ENCODE assay signal across 31 cellular contexts in the genomic region with DNA sequence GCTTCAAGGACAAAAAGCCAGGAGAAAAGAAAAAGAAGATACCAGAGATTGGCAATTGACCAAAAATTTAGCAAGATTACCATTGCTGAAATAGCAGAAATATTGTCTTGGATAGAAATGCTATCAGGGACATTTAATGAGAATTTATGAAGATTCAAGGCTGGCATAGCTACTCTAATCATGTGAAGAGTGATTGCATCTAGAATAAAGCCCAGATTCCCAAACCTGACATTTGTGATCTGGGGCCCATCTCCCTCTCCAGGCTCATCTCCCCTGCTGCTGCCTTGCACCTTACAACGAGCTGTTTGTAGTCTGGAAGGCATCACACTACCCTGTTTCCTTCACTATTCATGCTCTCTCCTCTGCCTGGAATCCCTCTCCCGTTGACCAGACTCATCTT.
"Had no signal": no experiment of that assay in that cellular context is flagged by ENCODE, and none has a peak within 500 bp of the region (broad histone marks: within the 10 kb centered on the region; RNA-seq: fewer than 3 reads in every experiment).

No MANE protein-coding gene starts in this region.

- H3K36me3 ChIP-seq: ascending aorta, cardiac muscle cell, heart left ventricle, sigmoid colon, vagina had no signal

- H3K27ac ChIP-seq: coronary artery, dorsolateral prefrontal cortex, parathyroid adenoma, psoas muscle, upper lobe of left lung, vagina, VCaP had no signal

- H3K27ac Mint-ChIP-seq: activated naive CD4-positive, alpha-beta T cell treated with anti-CD3 and anti-CD28 coated beads for 36 hours; activated naive CD8-positive, alpha-beta T cell treated with anti-CD3 and anti-CD28 coated beads, Interleukin-2, amount 10 ng/mL, durations not matched to agents 7 days and 5 days; immature natural killer cell; naive thymus-derived CD4-positive, alpha-beta T cell; stimulated activated effector memory CD8-positive, alpha-beta T cell treated with anti-CD3 and anti-CD28 coated beads, Interleukin-12 subunit alpha, Interleukin-12 subunit beta, amount 100 ng/mL, for 72 hours; stimulated activated naive CD8-positive, alpha-beta T cell treated with anti-CD3 and anti-CD28 coated beads, Interleukin-15, amount 100 ng/mL, for 72 hours; T-cell had no signal

- H3K9me3 ChIP-seq: ascending aorta, heart left ventricle, psoas muscle, sigmoid colon, upper lobe of left lung, vagina had no signal

- H3K4me1 ChIP-seq: parathyroid adenoma had no signal

- H3K9me3 Mint-ChIP-seq: activated naive CD4-positive, alpha-beta T cell treated with anti-CD3 and anti-CD28 coated beads for 36 hours; activated naive CD8-positive, alpha-beta T cell treated with anti-CD3 and anti-CD28 coated beads, Interleukin-2, amount 10 ng/mL, durations not matched to agents 7 days and 5 days; brain; immature natural killer cell; stimulated activated effector memory CD8-positive, alpha-beta T cell treated with anti-CD3 and anti-CD28 coated beads, Interleukin-12 subunit alpha, Interleukin-12 subunit beta, amount 100 ng/mL, for 72 hours; stimulated activated naive CD8-positive, alpha-beta T cell treated with anti-CD3 and anti-CD28 coated beads, Interleukin-15, amount 100 ng/mL, for 72 hours; T-cell had no signal

- H3K4me3 ChIP-seq: ascending aorta, cardiac muscle cell, coronary artery, dorsolateral prefrontal cortex, heart left ventricle, lung, psoas muscle, sigmoid colon, upper lobe of left lung, vagina had no signal

- H3K36me3 Mint-ChIP-seq: activated naive CD8-positive, alpha-beta T cell treated with anti-CD3 and anti-CD28 coated beads, Interleukin-2, amount 10 ng/mL, durations not matched to agents 7 days and 5 days; brain; immature natural killer cell; T-cell had no signal

- H3K9ac ChIP-seq: parathyroid adenoma had no signal

- H3K27me3 Mint-ChIP-seq: brain; naive thymus-derived CD4-positive, alpha-beta T cell; stimulated activated naive CD8-positive, alpha-beta T cell treated with anti-CD3 and anti-CD28 coated beads, Interleukin-15, amount 100 ng/mL, for 72 hours; T-cell had no signal

- H3K4me3 Mint-ChIP-seq: activated naive CD4-positive, alpha-beta T cell treated with anti-CD3 and anti-CD28 coated beads for 36 hours; activated naive CD8-positive, alpha-beta T cell treated with anti-CD3 and anti-CD28 coated beads, Interleukin-2, amount 10 ng/mL, durations not matched to agents 7 days and 5 days; brain; immature natural killer cell; naive thymus-derived CD4-positive, alpha-beta T cell; stimulated activated effector memory CD8-positive, alpha-beta T cell treated with anti-CD3 and anti-CD28 coated beads, Interleukin-12 subunit alpha, Interleukin-12 subunit beta, amount 100 ng/mL, for 72 hours; stimulated activated naive CD8-positive, alpha-beta T cell treated with anti-CD3 and anti-CD28 coated beads, Interleukin-15, amount 100 ng/mL, for 72 hours; T-cell had no signal

- H2AFZ ChIP-seq: parathyroid adenoma had no signal

- ATAC-seq: heart left ventricle; left lobe of liver; naive thymus-derived CD4-positive, alpha-beta T cell; psoas muscle; stimulated activated effector memory CD8-positive, alpha-beta T cell treated with anti-CD3 and anti-CD28 coated beads, Interleukin-12 subunit alpha, Interleukin-12 subunit beta, amount 100 ng/mL, for 72 hours; stimulated activated naive CD8-positive, alpha-beta T cell treated with anti-CD3 and anti-CD28 coated beads, Interleukin-15, amount 100 ng/mL, for 72 hours; T-cell had no signal

- H3K27me3 ChIP-seq: ascending aorta, cardiac muscle cell, dorsolateral prefrontal cortex, heart left ventricle, sigmoid colon, upper lobe of left lung, vagina had no signal

- DNase-seq: activated CD4-positive, CD25-positive, alpha-beta regulatory T cell treated with anti-CD3 and anti-CD28 coated beads, Interleukin-2, amount 50 U/mL, for 72 hours; activated effector memory CD4-positive, alpha-beta T cell treated with Interleukin-2 at 50 U/mL for 16 hours; activated naive CD4-positive, alpha-beta T cell treated with anti-CD3 and anti-CD28 coated beads for 36 hours; activated naive CD8-positive, alpha-beta T cell treated with anti-CD3 and anti-CD28 coated beads, Interleukin-2, amount 10 ng/mL, durations not matched to agents 7 days and 5 days; activated T-cell treated with anti-CD3 and anti-CD28 coated beads for 4 hours; dorsolateral prefrontal cortex; effector memory CD4-positive, alpha-beta T cell; heart left ventricle; hypothalamus; immature natural killer cell; naive thymus-derived CD4-positive, alpha-beta T cell; occipital lobe; psoas muscle; sigmoid colon; small intestine; stimulated activated CD4-positive, alpha-beta T cell treated with anti-CD3 and anti-CD28 coated beads, Interleukin-4, amount 100 ng/mL, for 24 hours; stimulated activated naive CD8-positive, alpha-beta T cell treated with anti-CD3 and anti-CD28 coated beads, Interleukin-15, amount 100 ng/mL, for 72 hours; substantia nigra; T-cell; T-helper 9 cell; upper lobe of left lung had no signal

- H3K4me1 Mint-ChIP-seq: activated naive CD8-positive, alpha-beta T cell treated with anti-CD3 and anti-CD28 coated beads, Interleukin-2, amount 10 ng/mL, durations not matched to agents 7 days and 5 days; immature natural killer cell; stimulated activated effector memory CD8-positive, alpha-beta T cell treated with anti-CD3 and anti-CD28 coated beads, Interleukin-12 subunit alpha, Interleukin-12 subunit beta, amount 100 ng/mL, for 72 hours; stimulated activated naive CD8-positive, alpha-beta T cell treated with anti-CD3 and anti-CD28 coated beads, Interleukin-15, amount 100 ng/mL, for 72 hours had no signal

- H3K79me2 ChIP-seq: parathyroid adenoma had no signal
